ENCODE assay signal across 9 cellular contexts in genomic region chr2:42722328-42723190, GRCh38.
DNase-seq lines count a peak whose midpoint lies in the region; ATAC-seq, FAIRE-seq and TF ChIP-seq lines count a peak whose summit lies in the region.
"Had no signal": no experiment of that assay in that cellular context is flagged by ENCODE, and none has a peak within 500 bp of the region (broad histone marks: within the 10 kb centered on the region; RNA-seq: fewer than 3 reads in every experiment).

No MANE protein-coding gene starts in this region.

- no peak overlapping the region for H3K4me3 Mint-ChIP-seq in nephron progenitor cell
- H3K4me3 Mint-ChIP-seq: nephron had no signal

- no peaks in the 10 kb centered on the region for H3K9me3 Mint-ChIP-seq in nephron progenitor cell
- H3K9me3 Mint-ChIP-seq: nephron had no signal

- H3K27me3 Mint-ChIP-seq in nephron progenitor cell (ENCODE audit: low read depth, poor library complexity): no peaks in the 10 kb centered on the region

- ATAC-seq in HG03108 (IDR thresholded peaks at IDR 0.05; ENCODE audit: unreplicated experiment): peak; percentile 95

- H3K36me3 Mint-ChIP-seq in nephron progenitor cell (ENCODE audit: low read depth): peaks cover 8% of the 10 kb centered on the region

- TF ChIP-seq CTCF in epithelial cell of esophagus (IDR thresholded peaks at IDR 0.05; ENCODE audit: insufficient read depth, low read depth, low read length, missing control alignments): no peak
- TF ChIP-seq CTCF in nephron progenitor cell (IDR thresholded peaks at IDR 0.05): no peak

- peak; percentile 80 for DNase-seq in DMS79 treated with DMSO at 0.1 percent for 48 hours (lab: John Stamatoyannopoulos, UW)
- DNase-seq in GM19239 (ENCODE audit: insufficient read length, low spot score): peak; percentile 35
- peak; percentile 57 for DNase-seq in RKO (ENCODE audit: low spot score)
- peak; percentile 87 for DNase-seq in epithelial cell of esophagus (ENCODE audit: low read depth)
- DNase-seq in nephron progenitor cell: no peak
- no peak for DNase-seq in NCI-H187 treated with DMSO at 0.1 percent for 48 hours (lab: John Stamatoyannopoulos, UW)
- no peak for DNase-seq in RCC 7860 (ENCODE audit: low spot score)

- H3K4me1 Mint-ChIP-seq in nephron progenitor cell: peaks cover 15% of the 10 kb centered on the region

- peak overlapping the region; percentile 64 for H3K27ac Mint-ChIP-seq in nephron progenitor cell
- H3K27ac Mint-ChIP-seq: nephron had no signal

- no peak overlapping the region for H3K4me3 ChIP-seq in epithelial cell of esophagus (ENCODE audit: low read length)

- FAIRE-seq in GM19239 (lab: Jason Lieb, UNC) (peak; percentile 75), RCC 7860 (lab: Jason Lieb, UNC) (no peak)

Comparison
In these comparisons a context has a peak if more than half of its experiments do, and no peak if none do; other contexts are left out.
1. DNase-seq: peak in DMS79 treated with DMSO at 0.1 percent for 48 hours (single experiment), GM19239 (single experiment), RKO (single experiment) and epithelial cell of esophagus (single experiment); none in nephron progenitor cell (single experiment), NCI-H187 treated with DMSO at 0.1 percent for 48 hours (single experiment) and RCC 7860 (single experiment).